ENCODE assay signal across 19 cellular contexts in genomic region chr5:28512648-28513047, GRCh38.
DNase-seq lines count a peak whose midpoint lies in the region.
"Had no signal": no experiment of that assay in that cellular context is flagged by ENCODE, and none has a peak within 500 bp of the region (broad histone marks: within the 10 kb centered on the region; RNA-seq: fewer than 3 reads in every experiment).

No MANE protein-coding gene starts in this region.

- H4K20me1 ChIP-seq in Karpas-422 (ENCODE audit: insufficient read depth, low read depth, low read length): no peaks in the 10 kb centered on the region

- H3K27me3 ChIP-seq in Karpas-422 (ENCODE audit: low read length) (no peaks in the 10 kb centered on the region), adipocyte (replicated peaks; ENCODE audit: control insufficient read depth, insufficient read depth, low read length) (no peaks in the 10 kb centered on the region), mesendoderm (ENCODE audit: insufficient read depth, low read length, poor library complexity) (no peaks in the 10 kb centered on the region)

- H2AK5ac ChIP-seq in mesendoderm (ENCODE audit: low read length): no peak overlapping the region

- H3K9me3 ChIP-seq in Karpas-422 (ENCODE audit: low read length) (no peaks in the 10 kb centered on the region), adipocyte (ENCODE audit: control insufficient read depth, low read length) (no peaks in the 10 kb centered on the region)

- H4K5ac ChIP-seq in mesendoderm (ENCODE audit: low read length): no peak overlapping the region

- H2BK15ac ChIP-seq in mesendoderm (replicated peaks; ENCODE audit: low read depth): no peak overlapping the region

- no peak overlapping the region; the same call in 1 of the 2 replicates for H2AFZ ChIP-seq in Karpas-422 (ENCODE audit: low read length)

- H3K36me3 ChIP-seq in Karpas-422 (ENCODE audit: insufficient read depth, low read length) (no peaks in the 10 kb centered on the region), adipocyte (ENCODE audit: control insufficient read depth, insufficient read depth, low read length, severe bottlenecking) (no peaks in the 10 kb centered on the region), mesendoderm (ENCODE audit: control insufficient read depth, insufficient read depth, low read length) (no peaks in the 10 kb centered on the region)

- no peak overlapping the region for H3K23ac ChIP-seq in mesendoderm (ENCODE audit: low read length)

- no peak overlapping the region for H3K56ac ChIP-seq in mesendoderm (ENCODE audit: low read length)

- no peak overlapping the region for H3K4me3 ChIP-seq in Karpas-422 (ENCODE audit: low read length)
- H3K4me3 ChIP-seq in adipocyte (ENCODE audit: low read length): no peak overlapping the region
- no peak overlapping the region for H3K4me3 ChIP-seq in mesendoderm (ENCODE audit: low read length)

- H3K27ac ChIP-seq in Karpas-422 (ENCODE audit: low read length): no peak overlapping the region
- no peak overlapping the region for H3K27ac ChIP-seq in mesendoderm (ENCODE audit: low read depth, low read length)
- H3K27ac ChIP-seq: HL-60, RWPE1 had no signal

- WGBS in mesendoderm (ENCODE audit: extremely low coverage, insufficient coverage, low lambda C conversion rate): no CpG with 5 or more reads among the region's 4 CpGs

- no peak overlapping the region for H2BK5ac ChIP-seq in mesendoderm (ENCODE audit: low read length)

- no peak overlapping the region for H4K8ac ChIP-seq in mesendoderm (ENCODE audit: low read depth, low read length)

- no peaks in the 10 kb centered on the region for H3K79me2 ChIP-seq in Karpas-422 (ENCODE audit: low read length)
- no peaks in the 10 kb centered on the region for H3K79me2 ChIP-seq in mesendoderm (ENCODE audit: control insufficient read depth, insufficient read depth, low read length)

- no peaks in the 10 kb centered on the region for H3K79me1 ChIP-seq in mesendoderm (ENCODE audit: low read length)

- H2BK120ac ChIP-seq in mesendoderm (ENCODE audit: low read depth, low read length): no peak overlapping the region

- H3K4me2 ChIP-seq in Karpas-422 (ENCODE audit: low read depth, low read length, poor library complexity, severe bottlenecking) (peak overlapping the region; percentile 9), mesendoderm (ENCODE audit: low read length) (no peak overlapping the region)

- H3K4me1 ChIP-seq in Karpas-422 (ENCODE audit: low read length): no peaks in the 10 kb centered on the region
- H3K4me1 ChIP-seq in adipocyte (ENCODE audit: control insufficient read depth, insufficient read depth, low read length): no peaks in the 10 kb centered on the region
- H3K4me1 ChIP-seq in mesendoderm (ENCODE audit: control insufficient read depth, low read depth, low read length): no peaks in the 10 kb centered on the region

- H3K9me2 ChIP-seq in Karpas-422 (replicated peaks; ENCODE audit: insufficient read depth, low read length): no peaks in the 10 kb centered on the region

- H3K18ac ChIP-seq in mesendoderm (ENCODE audit: low read length): peak overlapping the region; percentile 60

- DNase-seq in D341Med (ENCODE audit: low spot score) (peak; percentile 3), Karpas-422 (no peak), adipocyte (ENCODE audit: low read depth) (peak; percentile 75), mesendoderm (no peak), NCI-H1436 (lab: John Stamatoyannopoulos, UW) (no peak), NCI-H748 treated with DMSO at 0.1 percent for 48 hours (lab: John Stamatoyannopoulos, UW) (no peak), NCI-H2171 treated with DMSO at 0.1 percent for 48 hours (lab: John Stamatoyannopoulos, UW) (no peak)
- DNase-seq: Calu3; CD4-positive, alpha-beta memory T cell; DMS79; NCI-H1417 treated with DMSO at 0.1 percent for 48 hours; NCI-H2029; NCI-H2171; NCI-H774; PC-3; T-cell; T-helper 9 cell had no signal

- no peak overlapping the region for H3K4ac ChIP-seq in mesendoderm (ENCODE audit: low read depth, low read length)

- H3K9ac ChIP-seq in Karpas-422 (ENCODE audit: low read length): no peak overlapping the region
- no peak overlapping the region for H3K9ac ChIP-seq in adipocyte (ENCODE audit: low read length)
- no peak overlapping the region for H3K9ac ChIP-seq in mesendoderm (ENCODE audit: low read length)

Comparison
In these comparisons a context has a peak if more than half of its experiments do, and no peak if none do; other contexts are left out.
1. DNase-seq: peak in D341Med (single experiment) and adipocyte (single experiment); none in Karpas-422 (single experiment), mesendoderm (single experiment), NCI-H1436 (single experiment), NCI-H748 treated with DMSO at 0.1 percent for 48 hours (single experiment) and NCI-H2171 treated with DMSO at 0.1 percent for 48 hours (single experiment).